ENCODE assay signal across 25 cellular contexts in the genomic region with DNA sequence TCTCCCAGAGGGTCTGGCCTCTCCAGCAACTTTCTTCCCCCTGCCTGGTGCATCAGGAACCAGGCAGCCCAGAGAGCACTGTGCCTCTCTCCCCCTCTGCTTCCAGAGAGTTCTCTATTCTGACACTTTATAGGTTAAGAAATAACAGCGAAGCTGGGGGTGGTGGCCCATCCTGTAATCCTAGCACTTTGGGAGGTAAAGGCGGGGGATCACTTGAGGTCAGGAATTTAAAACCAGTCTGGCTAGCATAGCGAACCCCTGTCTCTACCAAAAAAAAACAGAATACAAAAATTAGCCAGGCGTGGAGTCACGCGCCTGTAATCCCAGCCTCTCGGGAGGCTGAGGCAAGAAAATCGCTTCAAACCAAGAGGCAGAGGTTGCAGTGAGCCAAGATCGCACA. TPM values are rescaled to one million over a fixed set of nuclear protein-coding genes. Genes with fewer than 3 reads are reported as not detected.
"Had no signal": no experiment of that assay in that cellular context is flagged by ENCODE, and none has a peak within 500 bp of the region (broad histone marks: within the 10 kb centered on the region; RNA-seq: fewer than 3 reads in every experiment).

No MANE protein-coding gene starts in this region.

- H3K27ac Mint-ChIP-seq: activated CD4-positive, alpha-beta T cell treated with anti-CD3 and anti-CD28 coated beads, Interleukin-2, amount 10 ng/mL, durations not matched to agents 7 days and 5 days; activated CD8-positive, alpha-beta T cell treated with anti-CD3 and anti-CD28 coated beads for 36 hours; activated naive CD8-positive, alpha-beta T cell treated with anti-CD3 and anti-CD28 coated beads for 36 hours; activated T-helper 1 cell treated with anti-CD3 and anti-CD28 coated beads, Interleukin-12 subunit alpha, Interleukin-12 subunit beta, Interleukin-2, Interleukin-4 antibody, amounts not matched to agents 30 ng/mL and 10 ng/mL and 1 ng/mL, durations not matched to agents 14 hours and 24 hours and 36 hours; T-helper 2 cell treated with Interferon-gamma antibody and Interleukin-4, amounts not matched to agents 5 μg/mL and 100 μg/mL, for 36 hours had no signal

- H3K4me1 Mint-ChIP-seq: activated CD4-positive, alpha-beta T cell treated with anti-CD3 and anti-CD28 coated beads, Interleukin-2, amount 10 ng/mL, durations not matched to agents 7 days and 5 days; activated naive CD8-positive, alpha-beta T cell treated with anti-CD3 and anti-CD28 coated beads for 36 hours; naive thymus-derived CD8-positive, alpha-beta T cell; stimulated activated effector memory CD8-positive, alpha-beta T cell treated with anti-CD3 and anti-CD28 coated beads, Interleukin-12 subunit alpha, Interleukin-12 subunit beta, amount 100 ng/mL, for 72 hours; stimulated activated naive CD8-positive, alpha-beta T cell treated with anti-CD3 and anti-CD28 coated beads, Interleukin-15, amount 100 ng/mL, for 72 hours had no signal

- H3K36me3 Mint-ChIP-seq: activated naive CD8-positive, alpha-beta T cell treated with anti-CD3 and anti-CD28 coated beads for 36 hours; mesothelial cell of epicardium; naive thymus-derived CD8-positive, alpha-beta T cell; stimulated activated effector memory CD8-positive, alpha-beta T cell treated with anti-CD3 and anti-CD28 coated beads, Interleukin-12 subunit alpha, Interleukin-12 subunit beta, amount 100 ng/mL, for 72 hours had no signal

- H3K27me3 Mint-ChIP-seq: activated CD4-positive, alpha-beta T cell treated with anti-CD3 and anti-CD28 coated beads, Interleukin-2, amount 10 ng/mL, durations not matched to agents 7 days and 5 days had no signal

- ATAC-seq: activated CD8-positive, alpha-beta T cell treated with anti-CD3 and anti-CD28 coated beads for 36 hours; esophagus mucosa; left ventricle myocardium superior; naive thymus-derived CD8-positive, alpha-beta T cell; pancreas; sciatic nerve; stimulated activated effector memory CD8-positive, alpha-beta T cell treated with anti-CD3 and anti-CD28 coated beads, Interleukin-12 subunit alpha, Interleukin-12 subunit beta, amount 100 ng/mL, for 72 hours; stimulated activated naive CD8-positive, alpha-beta T cell treated with anti-CD3 and anti-CD28 coated beads, Interleukin-15, amount 100 ng/mL, for 72 hours had no signal

- H3K9me3 Mint-ChIP-seq: activated CD4-positive, alpha-beta T cell treated with anti-CD3 and anti-CD28 coated beads, Interleukin-2, amount 10 ng/mL, durations not matched to agents 7 days and 5 days; activated CD8-positive, alpha-beta T cell treated with anti-CD3 and anti-CD28 coated beads for 36 hours; activated naive CD8-positive, alpha-beta T cell treated with anti-CD3 and anti-CD28 coated beads for 36 hours; activated T-helper 1 cell treated with anti-CD3 and anti-CD28 coated beads, Interleukin-12 subunit alpha, Interleukin-12 subunit beta, Interleukin-2, Interleukin-4 antibody, amounts not matched to agents 30 ng/mL and 10 ng/mL and 1 ng/mL, durations not matched to agents 14 hours and 24 hours and 36 hours; mesothelial cell of epicardium; naive thymus-derived CD8-positive, alpha-beta T cell; stimulated activated effector memory CD8-positive, alpha-beta T cell treated with anti-CD3 and anti-CD28 coated beads, Interleukin-12 subunit alpha, Interleukin-12 subunit beta, amount 100 ng/mL, for 72 hours; stimulated activated naive CD8-positive, alpha-beta T cell treated with anti-CD3 and anti-CD28 coated beads, Interleukin-15, amount 100 ng/mL, for 72 hours; T-helper 2 cell treated with Interferon-gamma antibody and Interleukin-4, amounts not matched to agents 5 μg/mL and 100 μg/mL, for 36 hours had no signal

- H3K4me3 Mint-ChIP-seq: activated CD4-positive, alpha-beta T cell treated with anti-CD3 and anti-CD28 coated beads, Interleukin-2, amount 10 ng/mL, durations not matched to agents 7 days and 5 days; activated CD8-positive, alpha-beta T cell treated with anti-CD3 and anti-CD28 coated beads for 36 hours; activated naive CD8-positive, alpha-beta T cell treated with anti-CD3 and anti-CD28 coated beads for 36 hours; activated T-helper 1 cell treated with anti-CD3 and anti-CD28 coated beads, Interleukin-12 subunit alpha, Interleukin-12 subunit beta, Interleukin-2, Interleukin-4 antibody, amounts not matched to agents 30 ng/mL and 10 ng/mL and 1 ng/mL, durations not matched to agents 14 hours and 24 hours and 36 hours; mesothelial cell of epicardium; naive thymus-derived CD8-positive, alpha-beta T cell; stimulated activated effector memory CD8-positive, alpha-beta T cell treated with anti-CD3 and anti-CD28 coated beads, Interleukin-12 subunit alpha, Interleukin-12 subunit beta, amount 100 ng/mL, for 72 hours; stimulated activated naive CD8-positive, alpha-beta T cell treated with anti-CD3 and anti-CD28 coated beads, Interleukin-15, amount 100 ng/mL, for 72 hours; T-helper 2 cell treated with Interferon-gamma antibody and Interleukin-4, amounts not matched to agents 5 μg/mL and 100 μg/mL, for 36 hours had no signal

- DNase-seq: activated CD4-positive, alpha-beta T cell treated with anti-CD3 and anti-CD28 coated beads, Interleukin-2, amount 10 ng/mL, durations not matched to agents 7 days and 5 days; activated CD4-positive, CD25-positive, alpha-beta regulatory T cell treated with anti-CD3 and anti-CD28 coated beads, Interleukin-2, amount 50 U/mL, for 72 hours; activated CD8-positive, alpha-beta T cell treated with anti-CD3 and anti-CD28 coated beads for 36 hours; activated naive CD8-positive, alpha-beta T cell treated with anti-CD3 and anti-CD28 coated beads for 36 hours; central memory CD4-positive, alpha-beta T cell; dermis blood vessel endothelial cell; effector memory CD4-positive, alpha-beta T cell; hippocampal formation; kidney glomerular epithelial cell; left ventricle myocardium superior; mammary epithelial cell; naive thymus-derived CD8-positive, alpha-beta T cell; pancreas; small intestine; stimulated activated CD4-positive, alpha-beta T cell treated with anti-CD3 and anti-CD28 coated beads, Interleukin-2, amount 100 ng/mL, for 24 hours; stimulated activated naive CD8-positive, alpha-beta T cell treated with anti-CD3 and anti-CD28 coated beads, Interleukin-15, amount 100 ng/mL, for 72 hours; transverse colon had no signal

RNA-seq across cellular contexts. Expression of gene ESRRB, which starts 58.3 kb away (rescaled TPM):
- total RNA-seq: activated naive CD8-positive, alpha-beta T cell treated with anti-CD3 and anti-CD28 coated beads for 36 hours; astrocyte; dermis blood vessel endothelial cell; pulmonary artery endothelial cell had no signal
